ENCODE assay signal across 21 cellular contexts in the genomic region with DNA sequence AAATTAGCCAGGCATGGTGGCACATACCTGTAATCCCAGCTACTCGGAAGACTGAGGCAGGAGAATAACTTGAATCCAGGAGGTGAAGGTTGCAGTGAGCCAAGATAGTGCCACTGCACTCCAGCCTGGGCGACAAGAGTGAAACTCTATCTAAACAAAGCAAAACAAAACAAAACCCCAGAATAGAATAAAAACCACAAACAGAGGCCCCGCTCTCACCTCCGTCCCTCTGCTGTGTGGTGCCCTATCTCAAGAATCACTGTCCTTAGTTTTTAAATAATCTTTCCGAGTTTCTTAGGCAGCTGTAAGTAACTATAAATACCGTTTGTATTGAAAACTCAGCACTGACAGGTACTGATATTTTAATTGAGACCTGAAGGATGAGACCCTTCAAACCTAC. TPM values are rescaled to one million over a fixed set of nuclear protein-coding genes. Genes with fewer than 3 reads are reported as not detected.
DNase-seq lines count a peak whose midpoint lies in the region; ATAC-seq and TF ChIP-seq lines count a peak whose summit lies in the region.
"Had no signal": no experiment of that assay in that cellular context is flagged by ENCODE, and none has a peak within 500 bp of the region (broad histone marks: within the 10 kb centered on the region; RNA-seq: fewer than 3 reads in every experiment).

No MANE protein-coding gene starts in this region.

- CTCF ChIA-PET in CD8-positive, alpha-beta memory T cell (lab: Charles Lee): interaction anchor here (0.9 to 3.3 kb wide), 18 partner anchors 10 to 405 kb away, joined by 3 to 33 read pairs (median 4); partner anchors contain the start of genes IER5L and NTMT1
- CTCF ChIA-PET in activated CD8-positive, alpha-beta T cell treated with anti-CD3 and anti-CD28 coated beads, Interleukin-2, amount 10 ng/mL, durations not matched to agents 7 days and 5 days (lab: Charles Lee): interaction anchor here (0.9 to 2.6 kb wide), 8 partner anchors 12 to 404 kb away, joined by 3 to 11 read pairs (median 7); partner anchors contain the start of gene IER5L

- peak; percentile 12 for ATAC-seq in HG03060 (IDR thresholded peaks at IDR 0.05; ENCODE audit: low read depth, unreplicated experiment)
- peak; percentile 47 for ATAC-seq in activated CD8-positive, alpha-beta T cell treated with anti-CD3 and anti-CD28 coated beads, Interleukin-2, amount 10 ng/mL, durations not matched to agents 7 days and 5 days
- ATAC-seq: gastrocnemius medialis, Panc1 had no signal

- no peaks in the 10 kb centered on the region for H3K9me3 ChIP-seq in CD8-positive, alpha-beta memory T cell (ENCODE audit: low read length)
- H3K9me3 ChIP-seq: adrenal gland, esophagus squamous epithelium, gastrocnemius medialis, prostate gland, thoracic aorta had no signal

- H3K27ac ChIP-seq in CD8-positive, alpha-beta memory T cell (ENCODE audit: low read depth, low read length): no peak overlapping the region
- H3K27ac ChIP-seq: adrenal gland, esophagus squamous epithelium, gastrocnemius medialis, prostate gland, SK-N-MC, thoracic aorta had no signal

- H3K27ac Mint-ChIP-seq in CD8-positive, alpha-beta memory T cell: peak overlapping the region; percentile 27 to 84 (median 74)
- H3K27ac Mint-ChIP-seq in activated CD8-positive, alpha-beta T cell treated with anti-CD3 and anti-CD28 coated beads, Interleukin-2, amount 10 ng/mL, durations not matched to agents 7 days and 5 days: peak overlapping the region; percentile 81
- H3K27ac Mint-ChIP-seq in neural crest cell (ENCODE audit: unreplicated experiment): peak overlapping the region; percentile 39
- H3K27ac Mint-ChIP-seq: endodermal cell had no signal

- no peak overlapping the region for H3K4me3 ChIP-seq in CD8-positive, alpha-beta memory T cell (ENCODE audit: low read length)
- H3K4me3 ChIP-seq: adrenal gland, esophagus squamous epithelium, gastrocnemius medialis, prostate gland, SK-N-MC, thoracic aorta had no signal

- DNase-seq in CD8-positive, alpha-beta memory T cell: no peak
- no peak for DNase-seq in activated CD8-positive, alpha-beta T cell treated with anti-CD3 and anti-CD28 coated beads, Interleukin-2, amount 10 ng/mL, durations not matched to agents 7 days and 5 days
- DNase-seq in neural crest cell (ENCODE audit: low read depth, low spot score) (no peak), kidney tubule cell (ENCODE audit: low spot score) (no peak), activated gamma-delta T cell (lab: John Stamatoyannopoulos, UW) (no peak)
- DNase-seq in stimulated activated CD4-positive, alpha-beta T cell treated with anti-CD3 and anti-CD28 coated beads, Interleukin-4, amount 100 ng/mL, for 1 hour: no peak
- DNase-seq: activated CD4-positive, CD25-positive, alpha-beta regulatory T cell; endodermal cell; esophagus squamous epithelium; gastrocnemius medialis; hypothalamus; NCI-H1105 treated with DMSO at 0.1 percent for 48 hours; NCI-H2081; NK-92 treated with Interleukin-12 subunit alpha and Interleukin-12 subunit beta, amount 100 ng/mL, for 24 hours; T1000 had no signal

- no peaks in the 10 kb centered on the region for H3K27me3 Mint-ChIP-seq in CD8-positive, alpha-beta memory T cell
- no peaks in the 10 kb centered on the region for H3K27me3 Mint-ChIP-seq in activated CD8-positive, alpha-beta T cell treated with anti-CD3 and anti-CD28 coated beads, Interleukin-2, amount 10 ng/mL, durations not matched to agents 7 days and 5 days (ENCODE audit: low read depth)
- no peaks in the 10 kb centered on the region for H3K27me3 Mint-ChIP-seq in neural crest cell (ENCODE audit: low read depth)

- POLR2A ChIA-PET in CD8-positive, alpha-beta memory T cell (lab: Charles Lee): interaction anchor here (0.6 to 2.2 kb wide), 8 partner anchors 15 to 405 kb away, joined by 3 to 12 read pairs (median 8); partner anchors contain the start of genes IER5L and NTMT1
- POLR2A ChIA-PET in activated CD8-positive, alpha-beta T cell treated with anti-CD3 and anti-CD28 coated beads, Interleukin-2, amount 10 ng/mL, durations not matched to agents 7 days and 5 days (lab: Charles Lee): interaction anchor here (0.9 to 1.3 kb wide), 5 partner anchors 12 to 43 kb away, joined by 3 to 6 read pairs (median 4); partner anchors contain the start of gene IER5L

- H3K9me3 Mint-ChIP-seq in CD8-positive, alpha-beta memory T cell: no peaks in the 10 kb centered on the region
- no peaks in the 10 kb centered on the region for H3K9me3 Mint-ChIP-seq in activated CD8-positive, alpha-beta T cell treated with anti-CD3 and anti-CD28 coated beads, Interleukin-2, amount 10 ng/mL, durations not matched to agents 7 days and 5 days (ENCODE audit: insufficient read depth)
- no peaks in the 10 kb centered on the region for H3K9me3 Mint-ChIP-seq in neural crest cell
- H3K9me3 Mint-ChIP-seq: endodermal cell had no signal

- no peak for TF ChIP-seq CTCF in neural crest cell (conservative IDR thresholded peaks at IDR 0.05)

- no peaks in the 10 kb centered on the region for H3K36me3 Mint-ChIP-seq in CD8-positive, alpha-beta memory T cell
- H3K36me3 Mint-ChIP-seq in activated CD8-positive, alpha-beta T cell treated with anti-CD3 and anti-CD28 coated beads, Interleukin-2, amount 10 ng/mL, durations not matched to agents 7 days and 5 days (ENCODE audit: low read depth): no peaks in the 10 kb centered on the region
- H3K36me3 Mint-ChIP-seq in neural crest cell (ENCODE audit: low read depth): no peaks in the 10 kb centered on the region

- peaks cover 31 to 49% (median 38%) of the 10 kb centered on the region in 3 donors for H3K4me1 Mint-ChIP-seq in CD8-positive, alpha-beta memory T cell
- H3K4me1 Mint-ChIP-seq in activated CD8-positive, alpha-beta T cell treated with anti-CD3 and anti-CD28 coated beads, Interleukin-2, amount 10 ng/mL, durations not matched to agents 7 days and 5 days (ENCODE audit: low read depth): peaks cover 66% of the 10 kb centered on the region
- peaks cover 12% of the 10 kb centered on the region for H3K4me1 Mint-ChIP-seq in neural crest cell

- peak overlapping the region in 6 of 7 donors; percentile 59 to 89 (median 73) for H3K4me3 Mint-ChIP-seq in CD8-positive, alpha-beta memory T cell
- peak overlapping the region; percentile 29 for H3K4me3 Mint-ChIP-seq in activated CD8-positive, alpha-beta T cell treated with anti-CD3 and anti-CD28 coated beads, Interleukin-2, amount 10 ng/mL, durations not matched to agents 7 days and 5 days
- no peak overlapping the region for H3K4me3 Mint-ChIP-seq in neural crest cell
- H3K4me3 Mint-ChIP-seq: endodermal cell had no signal

- H3K27me3 ChIP-seq in CD8-positive, alpha-beta memory T cell (ENCODE audit: insufficient read depth, low read length, poor library complexity, severe bottlenecking): no peaks in the 10 kb centered on the region
- H3K27me3 ChIP-seq: adrenal gland, esophagus squamous epithelium, gastrocnemius medialis had no signal

- H3K4me1 ChIP-seq in CD8-positive, alpha-beta memory T cell (ENCODE audit: insufficient read depth, low read length): peaks cover 26% of the 10 kb centered on the region
- H3K4me1 ChIP-seq: gastrocnemius medialis, prostate gland had no signal

- H3K36me3 ChIP-seq in CD8-positive, alpha-beta memory T cell (ENCODE audit: insufficient read depth, low read length): no peaks in the 10 kb centered on the region
- H3K36me3 ChIP-seq: adrenal gland, esophagus squamous epithelium, gastrocnemius medialis, prostate gland, thoracic aorta had no signal

RNA-seq across cellular contexts. Expression of gene IER5L, which starts 42.7 kb away (rescaled TPM):
- 1 to 10 TPM; 2.8 to 3.0 TPM for total RNA-seq in CD8-positive, alpha-beta memory T cell
- polyA plus RNA-seq in CD8-positive, alpha-beta memory T cell: 0.16 TPM
- total RNA-seq in activated CD8-positive, alpha-beta T cell treated with anti-CD3 and anti-CD28 coated beads, Interleukin-2, amount 10 ng/mL, durations not matched to agents 7 days and 5 days: 1 to 10 TPM; 6.0 to 6.1 TPM
- total RNA-seq in neural crest cell: 19.1 and 19.9 TPM in 2 replicates
